Comparison of ENCODE assay signal across 16 cellular contexts in the genomic region with DNA sequence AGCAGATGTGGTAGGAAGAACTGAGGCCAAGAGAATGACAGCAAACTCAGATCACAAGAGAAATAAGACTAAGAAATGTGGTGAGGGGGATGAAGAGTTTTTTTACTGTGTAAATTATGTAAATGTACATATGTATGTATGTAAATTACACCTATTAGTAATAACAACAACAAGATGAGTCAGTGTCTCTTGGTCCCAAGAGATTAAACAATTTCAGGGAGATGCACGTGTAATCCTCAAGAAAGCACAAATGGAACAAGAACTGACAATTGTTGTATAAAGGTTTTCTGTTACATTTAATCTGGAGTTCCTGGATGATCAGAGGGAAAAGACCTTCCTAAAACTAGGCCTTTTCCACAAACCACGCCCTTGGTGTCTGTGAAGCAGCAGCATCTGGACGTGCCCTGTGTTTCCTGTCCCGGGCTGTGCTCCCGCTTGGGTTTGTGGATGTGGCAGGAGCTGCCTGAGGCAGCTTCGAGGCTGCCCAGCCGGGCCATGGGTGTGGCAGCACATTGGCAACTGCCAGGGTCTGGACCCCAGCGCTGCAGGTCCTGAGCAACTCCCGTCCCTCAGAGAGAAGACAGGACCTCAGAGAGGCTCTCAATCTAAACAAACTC. TPM values are rescaled to one million over a fixed set of nuclear protein-coding genes. Genes with fewer than 3 reads are reported as not detected.
DNase-seq lines count a peak whose midpoint lies in the region; ATAC-seq and TF ChIP-seq lines count a peak whose summit lies in the region.
"Had no signal": no experiment of that assay in that cellular context is flagged by ENCODE, and none has a peak within 500 bp of the region (broad histone marks: within the 10 kb centered on the region; RNA-seq: fewer than 3 reads in every experiment).

No MANE protein-coding gene starts in this region.

- no peak overlapping the region for H3K23ac ChIP-seq in trophoblast cell (ENCODE audit: low read length)

- no peak overlapping the region for H3K4ac ChIP-seq in trophoblast cell (ENCODE audit: low read depth, low read length)

- H3K4me3 ChIP-seq in esophagus muscularis mucosa = no peak overlapping the region
- H3K4me3 ChIP-seq in trophoblast cell (ENCODE audit: low read depth, low read length) = no peak overlapping the region
- no peak overlapping the region for H3K4me3 ChIP-seq in colonic mucosa
- H3K4me3 ChIP-seq: adrenal gland, gastrocnemius medialis, K562 had no signal

- TF ChIP-seq EP300 in esophagus muscularis mucosa (IDR thresholded peaks at IDR 0.05) = no peak

- H3K9ac ChIP-seq in trophoblast cell (ENCODE audit: low read length) (no peak overlapping the region), colonic mucosa (ENCODE audit: low read depth in 2 of 2, low read length in 2 of 2) (no peak overlapping the region)

- no peaks in the 10 kb centered on the region for H3K79me2 ChIP-seq in trophoblast cell (ENCODE audit: control insufficient read depth, insufficient read depth, low read length, poor library complexity)

- H4K91ac ChIP-seq in trophoblast cell (ENCODE audit: low read depth, low read length) = no peak overlapping the region

- H3K18ac ChIP-seq in trophoblast cell (ENCODE audit: low read length) = no peak overlapping the region

- no peak overlapping the region for H2AK5ac ChIP-seq in trophoblast cell (ENCODE audit: low read length)

- H2BK120ac ChIP-seq in trophoblast cell (ENCODE audit: insufficient read depth, low read length, poor library complexity) = no peak overlapping the region

- H4K8ac ChIP-seq in trophoblast cell (ENCODE audit: low read depth, low read length) = no peak overlapping the region

- H3K36me3 ChIP-seq in esophagus muscularis mucosa = peaks cover 0 to 8% (median 5%) of the 10 kb centered on the region in 4 donors
- H3K36me3 ChIP-seq in trophoblast cell (ENCODE audit: control insufficient read depth in 1 of 2, insufficient read depth in 2 of 2, low read length in 2 of 2) = peaks cover 3% of the 10 kb centered on the region in 2 experiments
- no peaks in the 10 kb centered on the region for H3K36me3 ChIP-seq in colonic mucosa

- no peaks in the 10 kb centered on the region for H3K79me1 ChIP-seq in trophoblast cell (ENCODE audit: low read length)

- no peak for ATAC-seq in HG03378 (IDR thresholded peaks at IDR 0.05; ENCODE audit: unreplicated experiment)
- ATAC-seq: gastrocnemius medialis, K562 had no signal

- H3K27me3 ChIP-seq in esophagus muscularis mucosa (no peaks in the 10 kb centered on the region), trophoblast cell (ENCODE audit: insufficient read depth, low read length) (no peaks in the 10 kb centered on the region), colonic mucosa (no peaks in the 10 kb centered on the region)
- H3K27me3 ChIP-seq: adrenal gland, gastrocnemius medialis had no signal

- H2AFZ ChIP-seq in trophoblast cell (ENCODE audit: insufficient read depth, low read length, poor library complexity) = no peak overlapping the region

- H3K4me2 ChIP-seq in trophoblast cell (ENCODE audit: low read length) = no peak overlapping the region

- H3K9me3 ChIP-seq in esophagus muscularis mucosa (no peaks in the 10 kb centered on the region), trophoblast cell (ENCODE audit: insufficient read depth, low read depth, low read length) (no peaks in the 10 kb centered on the region), colonic mucosa (no peaks in the 10 kb centered on the region)
- H3K9me3 ChIP-seq: adrenal gland, gastrocnemius medialis had no signal

- H2BK5ac ChIP-seq in trophoblast cell (ENCODE audit: low read depth, low read length, poor library complexity) = no peak overlapping the region

- no peak overlapping the region for H4K12ac ChIP-seq in trophoblast cell (ENCODE audit: low read depth, low read length)

- H3K4me1 ChIP-seq in esophagus muscularis mucosa (peaks cover 0 to 7% (median 5%) of the 10 kb centered on the region in 4 donors), trophoblast cell (ENCODE audit: control insufficient read depth in 1 of 2, insufficient read depth in 2 of 2, low read length in 2 of 2) (peaks cover 3% of the 10 kb centered on the region in 2 experiments), colonic mucosa (no peaks in the 10 kb centered on the region)

- TF ChIP-seq CTCF in esophagus muscularis mucosa (IDR thresholded peaks at IDR 0.05) (no peak), colonic mucosa (IDR thresholded peaks at IDR 0.05) (no peak)

- no peak overlapping the region for H3K14ac ChIP-seq in trophoblast cell (ENCODE audit: low read length)

- peak overlapping the region; percentile 38 for H2BK12ac ChIP-seq in trophoblast cell (ENCODE audit: low read length)

- peak overlapping the region in 3 of 4 donors; percentile 10 to 22 (median 19) for H3K27ac ChIP-seq in esophagus muscularis mucosa (replicated peaks in 1 of 4)
- no peak overlapping the region for H3K27ac ChIP-seq in trophoblast cell (ENCODE audit: low read depth, low read length)
- H3K27ac ChIP-seq in colonic mucosa = no peak overlapping the region
- H3K27ac ChIP-seq: adrenal gland, gastrocnemius medialis had no signal

- DNase-seq in EL = peak; percentile 63
- peak; percentile 34 for DNase-seq in NCI-H526 treated with DMSO at 0.1 percent for 48 hours (lab: John Stamatoyannopoulos, UW)
- DNase-seq in esophagus muscularis mucosa (ENCODE audit: extremely low spot score) = no peak
- no peak for DNase-seq in trophoblast cell
- DNase-seq in HUDEP-2 (lab: John Stamatoyannopoulos, UW; ENCODE audit: unreplicated experiment in 76 of 76) = no peak
- DNase-seq in NCI-H1417 treated with DMSO at 0.1 percent for 48 hours (lab: John Stamatoyannopoulos, UW) = no peak
- DNase-seq in colonic mucosa = no peak
- DNase-seq: gastrocnemius medialis; NCI-H1436 treated with DMSO at 0.1 percent for 48 hours; NCI-H446 treated with DMSO at 0.1 percent for 48 hours; stimulated activated CD4-positive, alpha-beta T cell treated with anti-CD3 and anti-CD28 coated beads, Interleukin-1b, Interleukin-23, amount 100 ng/mL, for 48 hours had no signal

- TF ChIP-seq POLR2A in esophagus muscularis mucosa (IDR thresholded peaks at IDR 0.05; ENCODE audit: low read depth) = no peak

- 87% methylated on average over 9 of the region's 9 CpGs for WGBS in esophagus muscularis mucosa
- WGBS in trophoblast cell (ENCODE audit: extremely low coverage, insufficient coverage, insufficient read length) = no CpG with 5 or more reads among the region's 9 CpGs

- intact Hi-C loops in esophagus muscularis mucosa (cut with DNase I) (no loop called here), colonic mucosa (cut with DNase I) (no loop called here)

RNA-seq across cellular contexts. Expression of a gene that starts 1.0 kb away (rescaled TPM):
- total RNA-seq in esophagus muscularis mucosa = not detected
- not detected in 2 replicates for polyA plus RNA-seq in trophoblast cell (2013)
- total RNA-seq in colonic mucosa = not detected
- total RNA-seq: adrenal gland, gastrocnemius medialis, K562, ureter had no signal
- polyA plus RNA-seq: adrenal gland, CD14-positive monocyte, K562 had no signal

RNA-seq across cellular contexts. Expression of a gene that starts 49.5 kb away (rescaled TPM):
- total RNA-seq in esophagus muscularis mucosa (10 to 100 TPM in 3 of 4 donors, 1 to 10 TPM in 1; 6.5 to 15.4 (median 12.2) TPM), colonic mucosa (10 to 100 TPM; 17.8 to 27.9 TPM)
- polyA plus RNA-seq in trophoblast cell (2013) = 19.2 and 19.9 TPM in 2 replicates

Comparison
In these comparisons a context has a peak if more than half of its experiments do, and no peak if none do; other contexts are left out.
1. DNase-seq: peak in EL (single experiment) and NCI-H526 treated with DMSO at 0.1 percent for 48 hours (single experiment); none in esophagus muscularis mucosa (single experiment), trophoblast cell (0 of 2), HUDEP-2 (0 of 76), NCI-H1417 treated with DMSO at 0.1 percent for 48 hours (single experiment) and colonic mucosa (single experiment).
2. H3K27ac ChIP-seq: peak in esophagus muscularis mucosa (3 of 4); none in trophoblast cell (single experiment) and colonic mucosa (single experiment).